In the genomic region with DNA sequence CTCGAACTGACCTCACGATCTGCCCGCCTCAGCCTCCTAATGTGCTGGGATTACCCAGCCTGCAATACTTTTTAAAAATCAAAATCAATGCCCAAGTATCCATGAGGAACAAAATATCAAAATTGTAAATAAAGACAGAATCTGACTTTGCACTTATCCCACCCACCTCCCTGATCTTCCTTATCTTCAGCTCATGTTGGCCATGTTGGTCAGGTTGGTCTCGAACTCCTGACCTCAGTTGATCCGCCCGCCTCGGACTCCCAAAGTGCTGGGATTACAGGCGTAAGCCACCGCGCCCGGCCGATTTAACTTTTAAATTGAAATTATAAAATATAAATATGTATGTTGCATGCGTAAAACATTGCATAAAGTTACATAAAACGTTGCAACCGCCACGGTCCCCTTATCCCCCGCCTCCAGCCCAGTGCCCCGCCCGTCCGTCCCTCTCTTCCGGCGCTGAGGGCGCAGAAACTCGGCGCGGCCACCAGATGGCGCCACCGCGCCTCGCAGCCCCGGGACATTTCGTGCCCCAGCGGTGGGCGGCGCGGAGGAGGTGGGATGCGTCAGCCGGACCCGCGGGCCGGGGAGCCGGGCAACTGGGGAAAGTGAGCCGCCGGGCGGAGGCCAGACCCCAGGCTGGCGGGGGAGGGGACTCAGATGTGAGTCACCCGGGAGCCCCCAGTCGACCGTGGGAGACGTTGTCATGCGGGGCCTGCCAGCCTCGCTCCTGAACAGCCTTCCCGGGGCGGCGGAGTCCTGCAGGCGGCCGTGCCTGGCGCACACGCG, we compare ENCODE assay signal across 8 cellular contexts. TPM values are rescaled to one million over a fixed set of nuclear protein-coding genes. Genes with fewer than 3 reads are reported as not detected.
DNase-seq lines count a peak whose midpoint lies in the region; ATAC-seq and TF ChIP-seq lines count a peak whose summit lies in the region.

No MANE protein-coding gene starts in this region.

- peak; percentile 80 for TF ChIP-seq CTCF in GM06990 (IDR thresholded peaks at IDR 0.05; ENCODE audit: insufficient read depth, low read length, poor library complexity, severe bottlenecking)
- peak; percentile 77 for TF ChIP-seq CTCF in choroid plexus epithelial cell (conservative IDR thresholded peaks at IDR 0.05; ENCODE audit: low read depth, low read length)

- no peaks in the 10 kb centered on the region for H3K27me3 ChIP-seq in GM06990 (replicated peaks; ENCODE audit: control insufficient read depth, insufficient read depth, low read length)

- H3K36me3 ChIP-seq in GM06990 (ENCODE audit: control insufficient read depth, insufficient read depth, low read length): peaks cover 11% of the 10 kb centered on the region

- ATAC-seq in HG02870 (IDR thresholded peaks at IDR 0.05; ENCODE audit: unreplicated experiment) (peak; percentile 25), left lobe of liver (peak; percentile 58), HG03175 (IDR thresholded peaks at IDR 0.05; ENCODE audit: unreplicated experiment) (no peak)

- H3K4me3 ChIP-seq in GM06990 (replicated peaks; ENCODE audit: low read depth, low read length): peak overlapping the region; percentile 60
- H3K4me3 ChIP-seq in choroid plexus epithelial cell (ENCODE audit: low read depth, low read length): peak overlapping the region; percentile 56

- peak; percentile 90 for DNase-seq in GM06990 (ENCODE audit: extremely low read depth, insufficient read length)
- DNase-seq in NCI-H2227 treated with DMSO at 0.1 percent for 48 hours (lab: John Stamatoyannopoulos, UW): peak; percentile 57
- DNase-seq in activated CD4-positive, alpha-beta T cell treated with anti-CD3 and anti-CD28 coated beads for 4 hours: peak; percentile 91 to 96
- peak; percentile 88 for DNase-seq in choroid plexus epithelial cell (ENCODE audit: low read depth)
- DNase-seq in left lobe of liver (ENCODE audit: low spot score): peak; percentile 88
- peak; percentile 91 for DNase-seq in stimulated activated CD4-positive, alpha-beta T cell treated with anti-CD3 and anti-CD28 coated beads, Interleukin-1b, Interleukin-23, amount 100 ng/mL, for 48 hours

RNA-seq across cellular contexts. Expression of a gene that starts 1.5 kb away (rescaled TPM):
- total RNA-seq in left lobe of liver: 52.1 TPM

RNA-seq across cellular contexts. Expression of a gene that starts 17.7 kb away (rescaled TPM):
- 7.4 TPM for total RNA-seq in left lobe of liver

RNA-seq across cellular contexts. Expression of a gene that starts 47.0 kb away (rescaled TPM):
- total RNA-seq in left lobe of liver: 63.9 TPM
